1 cellular context compared by ENCODE assay signal in the genomic region with DNA sequence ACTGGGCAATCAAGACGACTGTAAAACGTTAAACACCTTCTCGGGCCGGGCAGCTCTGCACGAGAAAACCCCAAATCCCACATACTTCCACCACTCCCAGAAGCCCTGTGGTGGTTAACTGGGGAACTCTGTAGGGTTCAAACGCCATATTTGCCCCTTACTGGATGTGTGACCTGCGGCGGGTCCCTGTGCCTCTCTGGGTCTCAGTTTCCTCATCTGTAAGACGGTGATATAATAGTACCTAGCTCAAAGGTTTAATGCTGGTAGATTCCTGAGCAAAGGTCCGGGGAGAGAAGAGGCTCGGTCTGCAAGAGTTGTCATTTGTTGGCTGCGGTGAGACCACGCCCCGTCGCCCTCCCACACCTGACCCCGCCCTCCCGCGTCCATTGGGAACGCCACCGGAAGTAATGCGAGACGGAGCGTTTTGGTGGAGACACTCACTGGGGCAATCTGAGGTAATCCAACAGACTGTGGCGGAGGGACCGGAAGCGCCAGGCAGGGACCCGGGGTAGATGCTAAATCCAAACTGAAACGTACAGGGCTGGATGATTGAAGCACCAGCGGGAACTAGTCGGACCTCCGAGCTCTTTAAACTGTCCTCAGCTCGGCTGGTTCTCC.
A peak's percentile ranks its signal among the peaks of the same experiment; 100 is the strongest.
TF ChIP-seq lines count a peak whose summit lies in the region.

No MANE protein-coding gene starts in this region.

TF ChIP-seq in GM12878, 131 proteins besides CTCF, POLR2A, EP300 and RAD21 (continued from another document and continues in another):
- TF ChIP-seq GATAD2B (conservative IDR thresholded peaks at IDR 0.05; ENCODE audit: low read depth): no peak
- peak; percentile 58 for TF ChIP-seq SIX5 (IDR thresholded peaks at IDR 0.05; ENCODE audit: low read depth, low read length, severe bottlenecking)
- no peak for TF ChIP-seq CEBPB (IDR thresholded peaks at IDR 0.05; ENCODE audit: borderline replicate concordance in 1 of 2, low read depth in 2 of 2, low read length in 2 of 2)
- TF ChIP-seq SREBF1 (IDR thresholded peaks at IDR 0.05; ENCODE audit: low read length): no peak; the same call in 1 of the 2 replicates
- TF ChIP-seq NR2C2 (IDR thresholded peaks at IDR 0.05; ENCODE audit: borderline replicate concordance, control insufficient read depth, insufficient read length, low read depth): no peak
- no peak for TF ChIP-seq RCOR1 (conservative IDR thresholded peaks at IDR 0.05; ENCODE audit: low read depth, low read length)
- TF ChIP-seq TAF1 (IDR thresholded peaks at IDR 0.05; ENCODE audit: borderline replicate concordance, low read depth, low read length): no peak
- TF ChIP-seq, protein P1, sequence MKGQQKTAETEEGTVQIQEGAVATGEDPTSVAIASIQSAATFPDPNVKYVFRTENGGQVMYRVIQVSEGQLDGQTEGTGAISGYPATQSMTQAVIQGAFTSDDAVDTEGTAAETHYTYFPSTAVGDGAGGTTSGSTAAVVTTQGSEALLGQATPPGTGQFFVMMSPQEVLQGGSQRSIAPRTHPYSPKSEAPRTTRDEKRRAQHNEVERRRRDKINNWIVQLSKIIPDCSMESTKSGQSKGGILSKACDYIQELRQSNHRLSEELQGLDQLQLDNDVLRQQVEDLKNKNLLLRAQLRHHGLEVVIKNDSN (IDR thresholded peaks at IDR 0.05; ENCODE audit: borderline replicate concordance, extremely low read length, insufficient read depth, low read depth, low read length): no peak
- TF ChIP-seq, protein P2, sequence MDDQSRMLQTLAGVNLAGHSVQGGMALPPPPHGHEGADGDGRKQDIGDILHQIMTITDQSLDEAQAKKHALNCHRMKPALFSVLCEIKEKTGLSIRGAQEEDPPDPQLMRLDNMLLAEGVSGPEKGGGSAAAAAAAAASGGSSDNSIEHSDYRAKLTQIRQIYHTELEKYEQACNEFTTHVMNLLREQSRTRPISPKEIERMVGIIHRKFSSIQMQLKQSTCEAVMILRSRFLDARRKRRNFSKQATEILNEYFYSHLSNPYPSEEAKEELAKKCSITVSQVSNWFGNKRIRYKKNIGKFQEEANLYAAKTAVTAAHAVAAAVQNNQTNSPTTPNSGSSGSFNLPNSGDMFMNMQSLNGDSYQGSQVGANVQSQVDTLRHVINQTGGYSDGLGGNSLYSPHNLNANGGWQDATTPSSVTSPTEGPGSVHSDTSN (IDR thresholded peaks at IDR 0.05; ENCODE audit: insufficient replicate concordance, low read depth, low read length): no peak
- TF ChIP-seq ZNF207 (IDR thresholded peaks at IDR 0.05; ENCODE audit: borderline replicate concordance): no peak; the same call in 1 of the 2 replicates
- 0 out of 2 replicates have a peak, but pooled peaks have one; percentile 19 for TF ChIP-seq ESRRA (IDR thresholded peaks at IDR 0.05; ENCODE audit: low read length)
- TF ChIP-seq HCFC1 (IDR thresholded peaks at IDR 0.05; ENCODE audit: low read length): peak; percentile 80
- TF ChIP-seq, protein P3, sequence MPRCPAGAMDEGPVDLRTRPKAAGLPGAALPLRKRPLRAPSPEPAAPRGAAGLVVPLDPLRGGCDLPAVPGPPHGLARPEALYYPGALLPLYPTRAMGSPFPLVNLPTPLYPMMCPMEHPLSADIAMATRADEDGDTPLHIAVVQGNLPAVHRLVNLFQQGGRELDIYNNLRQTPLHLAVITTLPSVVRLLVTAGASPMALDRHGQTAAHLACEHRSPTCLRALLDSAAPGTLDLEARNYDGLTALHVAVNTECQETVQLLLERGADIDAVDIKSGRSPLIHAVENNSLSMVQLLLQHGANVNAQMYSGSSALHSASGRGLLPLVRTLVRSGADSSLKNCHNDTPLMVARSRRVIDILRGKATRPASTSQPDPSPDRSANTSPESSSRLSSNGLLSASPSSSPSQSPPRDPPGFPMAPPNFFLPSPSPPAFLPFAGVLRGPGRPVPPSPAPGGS (IDR thresholded peaks at IDR 0.05; ENCODE audit: borderline replicate concordance, insufficient read depth, low read depth, low read length, poor library complexity, severe bottlenecking): no peak
- TF ChIP-seq ZNF274 (IDR thresholded peaks at IDR 0.05; ENCODE audit: insufficient read depth, insufficient read length): no peak
- TF ChIP-seq WRNIP1 (IDR thresholded peaks at IDR 0.05; ENCODE audit: borderline replicate concordance, low read depth, low read length): no peak
- no peak for TF ChIP-seq SPI1 (IDR thresholded peaks at IDR 0.05; ENCODE audit: borderline replicate concordance, insufficient read depth, low read depth, low read length)
- TF ChIP-seq BRCA1 (IDR thresholded peaks at IDR 0.05; ENCODE audit: low read depth, low read length): no peak
- no peak for TF ChIP-seq ZBED1 (IDR thresholded peaks at IDR 0.05; ENCODE audit: borderline replicate concordance)
- TF ChIP-seq, protein P4, sequence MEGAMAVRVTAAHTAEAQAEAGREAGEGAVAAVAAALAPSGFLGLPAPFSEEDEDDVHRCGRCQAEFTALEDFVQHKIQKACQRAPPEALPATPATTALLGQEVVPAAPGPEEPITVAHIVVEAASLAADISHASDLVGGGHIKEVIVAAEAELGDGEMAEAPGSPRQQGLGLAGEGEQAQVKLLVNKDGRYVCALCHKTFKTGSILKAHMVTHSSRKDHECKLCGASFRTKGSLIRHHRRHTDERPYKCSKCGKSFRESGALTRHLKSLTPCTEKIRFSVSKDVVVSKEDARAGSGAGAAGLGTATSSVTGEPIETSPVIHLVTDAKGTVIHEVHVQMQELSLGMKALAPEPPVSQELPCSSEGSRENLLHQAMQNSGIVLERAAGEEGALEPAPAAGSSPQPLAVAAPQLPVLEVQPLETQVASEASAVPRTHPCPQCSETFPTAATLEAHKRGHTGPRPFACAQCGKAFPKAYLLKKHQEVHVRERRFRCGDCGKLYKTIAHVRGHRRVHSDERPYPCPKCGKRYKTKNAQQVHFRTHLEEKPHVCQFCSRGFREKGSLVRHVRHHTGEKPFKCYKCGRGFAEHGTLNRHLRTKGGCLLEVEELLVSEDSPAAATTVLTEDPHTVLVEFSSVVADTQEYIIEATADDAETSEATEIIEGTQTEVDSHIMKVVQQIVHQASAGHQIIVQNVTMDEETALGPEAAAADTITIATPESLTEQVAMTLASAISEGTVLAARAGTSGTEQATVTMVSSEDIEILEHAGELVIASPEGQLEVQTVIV (IDR thresholded peaks at IDR 0.05; ENCODE audit: borderline replicate concordance, partially characterized antibody): no peak
- TF ChIP-seq, protein P5, sequence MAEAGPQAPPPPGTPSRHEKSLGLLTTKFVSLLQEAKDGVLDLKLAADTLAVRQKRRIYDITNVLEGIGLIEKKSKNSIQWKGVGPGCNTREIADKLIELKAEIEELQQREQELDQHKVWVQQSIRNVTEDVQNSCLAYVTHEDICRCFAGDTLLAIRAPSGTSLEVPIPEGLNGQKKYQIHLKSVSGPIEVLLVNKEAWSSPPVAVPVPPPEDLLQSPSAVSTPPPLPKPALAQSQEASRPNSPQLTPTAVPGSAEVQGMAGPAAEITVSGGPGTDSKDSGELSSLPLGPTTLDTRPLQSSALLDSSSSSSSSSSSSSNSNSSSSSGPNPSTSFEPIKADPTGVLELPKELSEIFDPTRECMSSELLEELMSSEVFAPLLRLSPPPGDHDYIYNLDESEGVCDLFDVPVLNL (IDR thresholded peaks at IDR 0.05; ENCODE audit: low read depth, low read length): no peak
- TF ChIP-seq RAD51 (IDR thresholded peaks at IDR 0.05): 0 out of 2 replicates have a peak, but pooled peaks have one; percentile 54
- TF ChIP-seq HDAC2 (IDR thresholded peaks at IDR 0.05): no peak
- TF ChIP-seq FOXM1 (IDR thresholded peaks at IDR 0.05; ENCODE audit: low read depth, low read length): no peak
- TF ChIP-seq ETV6 (conservative IDR thresholded peaks at IDR 0.05 in 1 of 2, IDR thresholded peaks at IDR 0.05 in 1 of 2; ENCODE audit: borderline replicate concordance in 1 of 2, low read depth in 1 of 2): no peak
- TF ChIP-seq TBL1XR1 (IDR thresholded peaks at IDR 0.05; ENCODE audit: low read depth, low read length): no peak
- no peak for TF ChIP-seq KLF5 (IDR thresholded peaks at IDR 0.05; ENCODE audit: partially characterized antibody)
- TF ChIP-seq TCF3 (IDR thresholded peaks at IDR 0.05; ENCODE audit: borderline replicate concordance, insufficient read depth, low read depth, low read length): no peak
- no peak for TF ChIP-seq ZNF622 (IDR thresholded peaks at IDR 0.05)
- no peak for TF ChIP-seq ZNF24 (IDR thresholded peaks at IDR 0.05)
- no peak for TF ChIP-seq CHD1 (IDR thresholded peaks at IDR 0.05; ENCODE audit: low read depth, low read length)
- no peak for TF ChIP-seq SUZ12 (IDR thresholded peaks at IDR 0.05; ENCODE audit: unreplicated experiment)
- no peak for TF ChIP-seq YBX1 (IDR thresholded peaks at IDR 0.05)
- no peak for TF ChIP-seq STAT3 (IDR thresholded peaks at IDR 0.05; ENCODE audit: low read depth, low read length)
- TF ChIP-seq EZH2 (IDR thresholded peaks at IDR 0.05; ENCODE audit: borderline replicate concordance, control insufficient read depth, low read depth, low read length): no peak
- TF ChIP-seq, protein P6, sequence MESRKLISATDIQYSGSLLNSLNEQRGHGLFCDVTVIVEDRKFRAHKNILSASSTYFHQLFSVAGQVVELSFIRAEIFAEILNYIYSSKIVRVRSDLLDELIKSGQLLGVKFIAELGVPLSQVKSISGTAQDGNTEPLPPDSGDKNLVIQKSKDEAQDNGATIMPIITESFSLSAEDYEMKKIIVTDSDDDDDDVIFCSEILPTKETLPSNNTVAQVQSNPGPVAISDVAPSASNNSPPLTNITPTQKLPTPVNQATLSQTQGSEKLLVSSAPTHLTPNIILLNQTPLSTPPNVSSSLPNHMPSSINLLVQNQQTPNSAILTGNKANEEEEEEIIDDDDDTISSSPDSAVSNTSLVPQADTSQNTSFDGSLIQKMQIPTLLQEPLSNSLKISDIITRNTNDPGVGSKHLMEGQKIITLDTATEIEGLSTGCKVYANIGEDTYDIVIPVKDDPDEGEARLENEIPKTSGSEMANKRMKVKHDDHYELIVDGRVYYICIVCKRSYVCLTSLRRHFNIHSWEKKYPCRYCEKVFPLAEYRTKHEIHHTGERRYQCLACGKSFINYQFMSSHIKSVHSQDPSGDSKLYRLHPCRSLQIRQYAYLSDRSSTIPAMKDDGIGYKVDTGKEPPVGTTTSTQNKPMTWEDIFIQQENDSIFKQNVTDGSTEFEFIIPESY (IDR thresholded peaks at IDR 0.05): no peak
- TF ChIP-seq CBX3 (IDR thresholded peaks at IDR 0.05; ENCODE audit: borderline replicate concordance, low read depth): no peak
- TF ChIP-seq, protein P7, sequence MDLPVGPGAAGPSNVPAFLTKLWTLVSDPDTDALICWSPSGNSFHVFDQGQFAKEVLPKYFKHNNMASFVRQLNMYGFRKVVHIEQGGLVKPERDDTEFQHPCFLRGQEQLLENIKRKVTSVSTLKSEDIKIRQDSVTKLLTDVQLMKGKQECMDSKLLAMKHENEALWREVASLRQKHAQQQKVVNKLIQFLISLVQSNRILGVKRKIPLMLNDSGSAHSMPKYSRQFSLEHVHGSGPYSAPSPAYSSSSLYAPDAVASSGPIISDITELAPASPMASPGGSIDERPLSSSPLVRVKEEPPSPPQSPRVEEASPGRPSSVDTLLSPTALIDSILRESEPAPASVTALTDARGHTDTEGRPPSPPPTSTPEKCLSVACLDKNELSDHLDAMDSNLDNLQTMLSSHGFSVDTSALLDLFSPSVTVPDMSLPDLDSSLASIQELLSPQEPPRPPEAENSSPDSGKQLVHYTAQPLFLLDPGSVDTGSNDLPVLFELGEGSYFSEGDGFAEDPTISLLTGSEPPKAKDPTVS (IDR thresholded peaks at IDR 0.05; ENCODE audit: low read depth, low read length): no peak
- TF ChIP-seq, protein P8, sequence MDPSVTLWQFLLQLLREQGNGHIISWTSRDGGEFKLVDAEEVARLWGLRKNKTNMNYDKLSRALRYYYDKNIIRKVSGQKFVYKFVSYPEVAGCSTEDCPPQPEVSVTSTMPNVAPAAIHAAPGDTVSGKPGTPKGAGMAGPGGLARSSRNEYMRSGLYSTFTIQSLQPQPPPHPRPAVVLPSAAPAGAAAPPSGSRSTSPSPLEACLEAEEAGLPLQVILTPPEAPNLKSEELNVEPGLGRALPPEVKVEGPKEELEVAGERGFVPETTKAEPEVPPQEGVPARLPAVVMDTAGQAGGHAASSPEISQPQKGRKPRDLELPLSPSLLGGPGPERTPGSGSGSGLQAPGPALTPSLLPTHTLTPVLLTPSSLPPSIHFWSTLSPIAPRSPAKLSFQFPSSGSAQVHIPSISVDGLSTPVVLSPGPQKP (IDR thresholded peaks at IDR 0.05; ENCODE audit: low read depth, low read length): 0 out of 2 replicates have a peak, but pooled peaks have one; percentile 72
- TF ChIP-seq, protein P9, sequence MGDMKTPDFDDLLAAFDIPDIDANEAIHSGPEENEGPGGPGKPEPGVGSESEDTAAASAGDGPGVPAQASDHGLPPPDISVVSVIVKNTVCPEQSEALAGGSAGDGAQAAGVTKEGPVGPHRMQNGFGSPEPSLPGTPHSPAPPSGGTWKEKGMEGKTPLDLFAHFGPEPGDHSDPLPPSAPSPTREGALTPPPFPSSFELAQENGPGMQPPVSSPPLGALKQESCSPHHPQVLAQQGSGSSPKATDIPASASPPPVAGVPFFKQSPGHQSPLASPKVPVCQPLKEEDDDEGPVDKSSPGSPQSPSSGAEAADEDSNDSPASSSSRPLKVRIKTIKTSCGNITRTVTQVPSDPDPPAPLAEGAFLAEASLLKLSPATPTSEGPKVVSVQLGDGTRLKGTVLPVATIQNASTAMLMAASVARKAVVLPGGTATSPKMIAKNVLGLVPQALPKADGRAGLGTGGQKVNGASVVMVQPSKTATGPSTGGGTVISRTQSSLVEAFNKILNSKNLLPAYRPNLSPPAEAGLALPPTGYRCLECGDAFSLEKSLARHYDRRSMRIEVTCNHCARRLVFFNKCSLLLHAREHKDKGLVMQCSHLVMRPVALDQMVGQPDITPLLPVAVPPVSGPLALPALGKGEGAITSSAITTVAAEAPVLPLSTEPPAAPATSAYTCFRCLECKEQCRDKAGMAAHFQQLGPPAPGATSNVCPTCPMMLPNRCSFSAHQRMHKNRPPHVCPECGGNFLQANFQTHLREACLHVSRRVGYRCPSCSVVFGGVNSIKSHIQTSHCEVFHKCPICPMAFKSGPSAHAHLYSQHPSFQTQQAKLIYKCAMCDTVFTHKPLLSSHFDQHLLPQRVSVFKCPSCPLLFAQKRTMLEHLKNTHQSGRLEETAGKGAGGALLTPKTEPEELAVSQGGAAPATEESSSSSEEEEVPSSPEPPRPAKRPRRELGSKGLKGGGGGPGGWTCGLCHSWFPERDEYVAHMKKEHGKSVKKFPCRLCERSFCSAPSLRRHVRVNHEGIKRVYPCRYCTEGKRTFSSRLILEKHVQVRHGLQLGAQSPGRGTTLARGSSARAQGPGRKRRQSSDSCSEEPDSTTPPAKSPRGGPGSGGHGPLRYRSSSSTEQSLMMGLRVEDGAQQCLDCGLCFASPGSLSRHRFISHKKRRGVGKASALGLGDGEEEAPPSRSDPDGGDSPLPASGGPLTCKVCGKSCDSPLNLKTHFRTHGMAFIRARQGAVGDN (IDR thresholded peaks at IDR 0.05): no peak; the same call in 1 of the 2 replicates
- TF ChIP-seq BCL11A (IDR thresholded peaks at IDR 0.05; ENCODE audit: low read depth, low read length): no peak
- TF ChIP-seq RB1 (IDR thresholded peaks at IDR 0.05; ENCODE audit: borderline replicate concordance): no peak
- no peak for TF ChIP-seq IRF4 (IDR thresholded peaks at IDR 0.05; ENCODE audit: low read depth, low read length)
- no peak; the same call in 1 of the 2 replicates for TF ChIP-seq TCF7 (IDR thresholded peaks at IDR 0.05; ENCODE audit: borderline replicate concordance)
